Comparison of ENCODE assay signal across 19 cellular contexts in genomic region chr7:89091550-89091949, GRCh38.
DNase-seq lines count a peak whose midpoint lies in the region; ATAC-seq and TF ChIP-seq lines count a peak whose summit lies in the region.
"Had no signal": no experiment of that assay in that cellular context is flagged by ENCODE, and none has a peak within 500 bp of the region (broad histone marks: within the 10 kb centered on the region; RNA-seq: fewer than 3 reads in every experiment).

No MANE protein-coding gene starts in this region.

- peaks cover 8% of the 10 kb centered on the region; the same call in 1 of the 2 replicates for H3K9me2 ChIP-seq in GM23338 (ENCODE audit: insufficient read depth)

- H3K27ac ChIP-seq in GM23338 (ENCODE audit: low read depth) (peak overlapping the region; percentile 67), HUES48 (ENCODE audit: low read depth, low read length) (peak overlapping the region; percentile 58), iPS-20b (ENCODE audit: low read length) (no peak overlapping the region)
- H3K27ac ChIP-seq: 22Rv1, BLaER1, C4-2B, GM23248 had no signal

- H3K4me3 Mint-ChIP-seq in GM23338 (no peak overlapping the region), WTC11 (no peak overlapping the region; the same call in 1 of the 2 replicates), nephron progenitor cell (no peak overlapping the region)
- H3K4me3 Mint-ChIP-seq in activated CD4-positive, alpha-beta T cell treated with anti-CD3 and anti-CD28 coated beads, Interleukin-2, amount 10 ng/mL, durations not matched to agents 24 days and 14 days: no peak overlapping the region
- H3K4me3 Mint-ChIP-seq in activated CD4-positive, alpha-beta memory T cell treated with anti-CD3 and anti-CD28 coated beads for 36 hours: no peak overlapping the region
- H3K4me3 Mint-ChIP-seq: B cell; CD4-positive, CD25-positive, alpha-beta regulatory T cell; CD8-positive, alpha-beta T cell; HFFc6 had no signal

- 80 to 88% methylated on average over 1 of the region's 1 CpG for WGBS in lower leg skin, 2 donors

- ATAC-seq in GM23338 (peak; percentile 91), WTC11 (peak; percentile 65; the same call in 1 of the 2 replicates)
- ATAC-seq: CD8-positive, alpha-beta T cell had no signal

- peak; percentile 9 for DNase-seq in GM23338 (ENCODE audit: low spot score)
- DNase-seq in WTC11 (ENCODE audit: low spot score): no peak
- no peak for DNase-seq in activated CD4-positive, alpha-beta T cell treated with anti-CD3 and anti-CD28 coated beads, Interleukin-2, amount 10 ng/mL, durations not matched to agents 24 days and 14 days
- no peak for DNase-seq in nephron progenitor cell
- DNase-seq in activated CD4-positive, alpha-beta memory T cell treated with anti-CD3 and anti-CD28 coated beads for 36 hours: no peak
- no peak for DNase-seq in lower leg skin (ENCODE audit: low spot score in 2 of 2)
- DNase-seq: Caco-2; CD4-positive, CD25-positive, alpha-beta regulatory T cell; CD8-positive, alpha-beta T cell; DMS153; DND-41; GM23248; HFFc6 had no signal

- H2AFZ ChIP-seq in GM23338: no peak overlapping the region
- H2AFZ ChIP-seq: GM23248 had no signal

- POLR2A ChIA-PET in WTC11 (lab: Charles Lee): no interaction called here
- POLR2A ChIA-PET in activated CD4-positive, alpha-beta memory T cell treated with anti-CD3 and anti-CD28 coated beads for 36 hours (lab: Charles Lee): no interaction called here

- H3K4me3 ChIP-seq in GM23338: no peak overlapping the region
- no peak overlapping the region; the same call in 1 of the 2 replicates for H3K4me3 ChIP-seq in HUES48 (ENCODE audit: low read depth, low read length)
- peak overlapping the region; percentile 25; the same call in 1 of the 2 replicates for H3K4me3 ChIP-seq in iPS-20b (ENCODE audit: low read length)
- H3K4me3 ChIP-seq in lower leg skin (ENCODE audit: low read depth, poor library complexity, severe bottlenecking): no peak overlapping the region
- H3K4me3 ChIP-seq: BLaER1, GM23248 had no signal

- peak overlapping the region; percentile 91 for H3K27ac Mint-ChIP-seq in GM23338
- H3K27ac Mint-ChIP-seq in WTC11: peak overlapping the region; percentile 94
- no peak overlapping the region for H3K27ac Mint-ChIP-seq in activated CD4-positive, alpha-beta T cell treated with anti-CD3 and anti-CD28 coated beads, Interleukin-2, amount 10 ng/mL, durations not matched to agents 24 days and 14 days
- no peak overlapping the region for H3K27ac Mint-ChIP-seq in nephron progenitor cell
- H3K27ac Mint-ChIP-seq in activated CD4-positive, alpha-beta memory T cell treated with anti-CD3 and anti-CD28 coated beads for 36 hours: no peak overlapping the region
- H3K27ac Mint-ChIP-seq: B cell; CD4-positive, CD25-positive, alpha-beta regulatory T cell; CD8-positive, alpha-beta T cell; HFFc6 had no signal

- H3K27me3 Mint-ChIP-seq in GM23338 (ENCODE audit: insufficient read depth, low read depth, poor library complexity) (no peaks in the 10 kb centered on the region), WTC11 (ENCODE audit: low read depth) (no peaks in the 10 kb centered on the region), nephron progenitor cell (ENCODE audit: low read depth, poor library complexity) (no peaks in the 10 kb centered on the region)
- H3K27me3 Mint-ChIP-seq in activated CD4-positive, alpha-beta T cell treated with anti-CD3 and anti-CD28 coated beads, Interleukin-2, amount 10 ng/mL, durations not matched to agents 24 days and 14 days: no peaks in the 10 kb centered on the region
- H3K27me3 Mint-ChIP-seq in activated CD4-positive, alpha-beta memory T cell treated with anti-CD3 and anti-CD28 coated beads for 36 hours: no peaks in the 10 kb centered on the region
- H3K27me3 Mint-ChIP-seq: B cell; CD4-positive, CD25-positive, alpha-beta regulatory T cell had no signal

- no peaks in the 10 kb centered on the region for H4K20me1 ChIP-seq in GM23338 (replicated peaks; ENCODE audit: insufficient read depth)
- H4K20me1 ChIP-seq: BLaER1 had no signal

- peak overlapping the region; percentile 15 for H3K4me2 ChIP-seq in GM23338
- H3K4me2 ChIP-seq: BLaER1 had no signal

- peaks cover 18% of the 10 kb centered on the region for H3K4me1 ChIP-seq in GM23338 (ENCODE audit: insufficient read depth)
- H3K4me1 ChIP-seq in HUES48 (ENCODE audit: control insufficient read depth, insufficient read depth, low read length): peaks cover 25% of the 10 kb centered on the region
- H3K4me1 ChIP-seq in iPS-20b (ENCODE audit: insufficient read depth, low read length): peaks cover 18% of the 10 kb centered on the region; the same call in 1 of the 2 replicates
- H3K4me1 ChIP-seq: BLaER1, Caco-2 had no signal

- H3K9me3 Mint-ChIP-seq in GM23338 (no peaks in the 10 kb centered on the region; the same call in 2 of the 3 replicates), WTC11 (peaks cover 14% of the 10 kb centered on the region), nephron progenitor cell (no peaks in the 10 kb centered on the region)
- no peaks in the 10 kb centered on the region for H3K9me3 Mint-ChIP-seq in activated CD4-positive, alpha-beta T cell treated with anti-CD3 and anti-CD28 coated beads, Interleukin-2, amount 10 ng/mL, durations not matched to agents 24 days and 14 days
- H3K9me3 Mint-ChIP-seq in activated CD4-positive, alpha-beta memory T cell treated with anti-CD3 and anti-CD28 coated beads for 36 hours: peaks cover 2% of the 10 kb centered on the region
- H3K9me3 Mint-ChIP-seq: CD8-positive, alpha-beta T cell had no signal

- TF ChIP-seq POLR2A in lower leg skin (IDR thresholded peaks at IDR 0.05): no peak

- H3K36me3 ChIP-seq in GM23338 (ENCODE audit: insufficient read depth) (no peaks in the 10 kb centered on the region), HUES48 (ENCODE audit: control insufficient read depth, insufficient read depth, low read length) (no peaks in the 10 kb centered on the region), iPS-20b (ENCODE audit: insufficient read depth, low read depth, low read length) (no peaks in the 10 kb centered on the region)
- H3K36me3 ChIP-seq: BLaER1 had no signal

- no peaks in the 10 kb centered on the region for H3K27me3 ChIP-seq in GM23338 (ENCODE audit: insufficient read depth)
- H3K27me3 ChIP-seq in HUES48 (ENCODE audit: control insufficient read depth, insufficient read depth, low read length): no peaks in the 10 kb centered on the region
- H3K27me3 ChIP-seq in iPS-20b (ENCODE audit: insufficient read depth, low read length): no peaks in the 10 kb centered on the region
- H3K27me3 ChIP-seq: BLaER1 had no signal

- H3K9ac ChIP-seq in HUES48 (ENCODE audit: low read depth, low read length) (no peak overlapping the region), iPS-20b (ENCODE audit: low read depth, low read length) (peak overlapping the region; percentile 40; the same call in 1 of the 2 replicates)
- H3K9ac ChIP-seq: BLaER1, GM23248 had no signal

- CTCF ChIA-PET in WTC11 (lab: Charles Lee): no interaction called here
- CTCF ChIA-PET in activated CD4-positive, alpha-beta memory T cell treated with anti-CD3 and anti-CD28 coated beads for 36 hours (lab: Charles Lee): interaction anchor here (0.6 kb wide), 1 partner anchor 120 kb away, joined by 4 read pairs; no protein-coding TSS in a partner anchor

- TF ChIP-seq CTCF in GM23338 (conservative IDR thresholded peaks at IDR 0.05; ENCODE audit: low read depth in 2 of 2): no peak
- TF ChIP-seq CTCF in WTC11 (IDR thresholded peaks at IDR 0.05): no peak
- TF ChIP-seq CTCF in nephron progenitor cell (IDR thresholded peaks at IDR 0.05): no peak
- no peak for TF ChIP-seq CTCF in lower leg skin (IDR thresholded peaks at IDR 0.05)

- H3K9me3 ChIP-seq in HUES48 (ENCODE audit: control insufficient read depth, insufficient read depth, low read length) (no peaks in the 10 kb centered on the region), iPS-20b (ENCODE audit: insufficient read depth, low read depth, low read length) (no peaks in the 10 kb centered on the region)
- H3K9me3 ChIP-seq: BLaER1, Caco-2 had no signal

- no peaks in the 10 kb centered on the region for H3K79me2 ChIP-seq in GM23338 (replicated peaks; ENCODE audit: insufficient read depth)

- H3K36me3 Mint-ChIP-seq in GM23338 (ENCODE audit: low read depth) (peaks cover 2% of the 10 kb centered on the region; the same call in 2 of the 3 replicates), WTC11 (peaks cover 13% of the 10 kb centered on the region; the same call in 1 of the 2 replicates), nephron progenitor cell (ENCODE audit: low read depth) (no peaks in the 10 kb centered on the region)
- no peaks in the 10 kb centered on the region for H3K36me3 Mint-ChIP-seq in activated CD4-positive, alpha-beta T cell treated with anti-CD3 and anti-CD28 coated beads, Interleukin-2, amount 10 ng/mL, durations not matched to agents 24 days and 14 days (ENCODE audit: low read depth)
- no peaks in the 10 kb centered on the region for H3K36me3 Mint-ChIP-seq in activated CD4-positive, alpha-beta memory T cell treated with anti-CD3 and anti-CD28 coated beads for 36 hours
- H3K36me3 Mint-ChIP-seq: CD4-positive, CD25-positive, alpha-beta regulatory T cell; CD8-positive, alpha-beta T cell had no signal

- peaks cover 23% of the 10 kb centered on the region for H3K4me1 Mint-ChIP-seq in GM23338
- H3K4me1 Mint-ChIP-seq in WTC11: peaks cover 37% of the 10 kb centered on the region
- H3K4me1 Mint-ChIP-seq in activated CD4-positive, alpha-beta T cell treated with anti-CD3 and anti-CD28 coated beads, Interleukin-2, amount 10 ng/mL, durations not matched to agents 24 days and 14 days: no peaks in the 10 kb centered on the region
- H3K4me1 Mint-ChIP-seq in nephron progenitor cell: no peaks in the 10 kb centered on the region
- no peaks in the 10 kb centered on the region for H3K4me1 Mint-ChIP-seq in activated CD4-positive, alpha-beta memory T cell treated with anti-CD3 and anti-CD28 coated beads for 36 hours (ENCODE audit: low read depth)
- H3K4me1 Mint-ChIP-seq: B cell; CD4-positive, CD25-positive, alpha-beta regulatory T cell had no signal

- intact Hi-C loops in activated CD4-positive, alpha-beta T cell treated with anti-CD3 and anti-CD28 coated beads, Interleukin-2, amount 10 ng/mL, durations not matched to agents 24 days and 14 days (cut with micrococcal nuclease): no loop called here
- intact Hi-C loops in activated CD4-positive, alpha-beta memory T cell treated with anti-CD3 and anti-CD28 coated beads for 36 hours (cut with micrococcal nuclease): no loop called here
- intact Hi-C loops in lower leg skin (cut with DNase I; ENCODE audit: low total_unique reads): no loop called here

- no peaks in the 10 kb centered on the region for H3F3A ChIP-seq in GM23338 (replicated peaks; ENCODE audit: low read depth)

TF ChIP-seq in GM23338, 12 proteins besides CTCF, POLR2A, EP300 and RAD21 (continues in another document):
- TF ChIP-seq POLR2AphosphoS5 (IDR thresholded peaks at IDR 0.05; ENCODE audit: low read depth): no peak

TF ChIP-seq in WTC11, 78 proteins besides CTCF, POLR2A, EP300 and RAD21 (continues in another document):
- no peak for TF ChIP-seq ZMAT4 (CRISPR knock-in tag; IDR thresholded peaks at IDR 0.05)
- TF ChIP-seq OVOL2 (CRISPR knock-in tag; IDR thresholded peaks at IDR 0.05; ENCODE audit: borderline replicate concordance): no peak

Comparison
In these comparisons a context has a peak if more than half of its experiments do, and no peak if none do; other contexts are left out.
1. H3K27ac Mint-ChIP-seq: peak in GM23338 (single experiment) and WTC11 (single experiment); none in activated CD4-positive, alpha-beta T cell treated with anti-CD3 and anti-CD28 coated beads, Interleukin-2, amount 10 ng/mL, durations not matched to agents 24 days and 14 days (single experiment), nephron progenitor cell (single experiment) and activated CD4-positive, alpha-beta memory T cell treated with anti-CD3 and anti-CD28 coated beads for 36 hours (single experiment).